Comparison of ENCODE assay signal across 9 cellular contexts in the genomic region with DNA sequence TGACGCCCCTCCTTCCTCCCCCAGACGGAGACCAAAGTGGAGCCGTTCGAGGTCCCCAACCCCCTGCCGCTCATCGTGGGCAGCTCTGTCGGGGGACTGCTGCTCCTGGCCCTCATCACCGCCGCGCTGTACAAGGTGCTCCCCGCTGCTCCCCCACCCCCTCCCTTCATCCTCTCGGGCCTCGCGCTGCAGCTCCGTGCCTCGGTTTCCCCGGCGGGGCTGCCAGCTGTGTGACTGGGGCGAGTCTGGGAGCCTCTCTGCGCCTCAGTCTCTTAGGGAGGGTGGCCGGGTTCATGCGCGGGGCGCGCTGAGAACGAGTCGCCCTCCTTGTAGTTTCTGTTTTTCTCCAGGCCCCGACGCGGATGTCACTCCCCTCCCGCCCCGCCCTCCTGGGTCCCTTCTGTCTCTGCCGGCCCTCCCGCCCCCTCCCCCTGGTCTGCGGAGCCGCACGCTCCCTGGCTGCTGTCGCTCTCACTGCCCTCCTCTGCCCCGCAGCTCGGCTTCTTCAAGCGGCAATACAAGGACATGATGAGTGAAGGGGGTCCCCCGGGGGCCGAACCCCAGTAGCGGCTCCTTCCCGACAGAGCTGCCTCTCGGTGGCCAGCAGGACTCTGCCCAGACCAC. TPM values are rescaled to one million over a fixed set of nuclear protein-coding genes. Genes with fewer than 3 reads are reported as not detected.
DNase-seq lines count a peak whose midpoint lies in the region; ATAC-seq and TF ChIP-seq lines count a peak whose summit lies in the region.
"Had no signal": no experiment of that assay in that cellular context is flagged by ENCODE, and none has a peak within 500 bp of the region (broad histone marks: within the 10 kb centered on the region; RNA-seq: fewer than 3 reads in every experiment).

No MANE protein-coding gene starts in this region.

- WGBS in gastroesophageal sphincter (ENCODE audit: low coverage in 1 of 2), 2 donors: no CpG with 5 or more reads among the region's 46 CpGs

- peak overlapping the region in 2 of 3 donors; percentile 80 to 85 for H3K27ac Mint-ChIP-seq in CD4-positive, CD25-positive, alpha-beta regulatory T cell
- H3K27ac Mint-ChIP-seq in MCF 10A (ENCODE audit: low read depth, unreplicated experiment): no peak overlapping the region
- peak overlapping the region in 1 of 2 donors; percentile 48 for H3K27ac Mint-ChIP-seq in natural killer cell treated with Interleukin-12 subunit alpha and Interleukin-12 subunit beta and Interleukin-15 and Interleukin-18, amount 100 ng/mL, for 72 hours

- H3K4me3 Mint-ChIP-seq in CD4-positive, CD25-positive, alpha-beta regulatory T cell: peak overlapping the region in 3 of 4 donors; percentile 81 to 93 (median 84)
- H3K4me3 Mint-ChIP-seq in MCF 10A (ENCODE audit: unreplicated experiment): peak overlapping the region; percentile 11
- H3K4me3 Mint-ChIP-seq in natural killer cell treated with Interleukin-12 subunit alpha and Interleukin-12 subunit beta and Interleukin-15 and Interleukin-18, amount 100 ng/mL, for 72 hours: peak overlapping the region; percentile 84

- H3K9me3 ChIP-seq in CD4-positive, CD25-positive, alpha-beta regulatory T cell (ENCODE audit: control insufficient read depth in 2 of 2, low read length in 2 of 2): no peaks in the 10 kb centered on the region
- H3K9me3 ChIP-seq in gastroesophageal sphincter: no peaks in the 10 kb centered on the region

- peak; percentile 26 to 39 for ATAC-seq in CD4-positive, CD25-positive, alpha-beta regulatory T cell (ENCODE audit: low read depth in 2 of 2)
- ATAC-seq in natural killer cell treated with Interleukin-12 subunit alpha and Interleukin-12 subunit beta and Interleukin-15 and Interleukin-18, amount 100 ng/mL, for 72 hours: peak; percentile 54 to 74
- ATAC-seq in HG02610 (IDR thresholded peaks at IDR 0.05; ENCODE audit: unreplicated experiment): no peak
- ATAC-seq in gastroesophageal sphincter: no peak

- H3K4me1 ChIP-seq in CD4-positive, CD25-positive, alpha-beta regulatory T cell (ENCODE audit: control insufficient read depth, insufficient read depth, low read length, poor library complexity, severe bottlenecking): no peaks in the 10 kb centered on the region
- peaks cover 0 to 10% (median 4%) of the 10 kb centered on the region in 3 donors for H3K4me1 ChIP-seq in gastroesophageal sphincter

- BruUV-seq in MCF 10A (replicated peaks; lab: Mats Ljungman, UMichigan): no TSS peak

- H3K9me3 Mint-ChIP-seq in CD4-positive, CD25-positive, alpha-beta regulatory T cell: peaks cover 0 to 3% (median 0%) of the 10 kb centered on the region in 7 donors
- H3K9me3 Mint-ChIP-seq in MCF 10A (ENCODE audit: unreplicated experiment): no peaks in the 10 kb centered on the region
- H3K9me3 Mint-ChIP-seq in natural killer cell treated with Interleukin-12 subunit alpha and Interleukin-12 subunit beta and Interleukin-15 and Interleukin-18, amount 100 ng/mL, for 72 hours: no peaks in the 10 kb centered on the region

- no peak overlapping the region for H3K27ac ChIP-seq in CD4-positive, CD25-positive, alpha-beta regulatory T cell (ENCODE audit: insufficient read depth, low read length, poor library complexity, severe bottlenecking)
- H3K27ac ChIP-seq in gastroesophageal sphincter: no peak overlapping the region

- peaks cover 30% of the 10 kb centered on the region for H3K27me3 Mint-ChIP-seq in CD4-positive, CD25-positive, alpha-beta regulatory T cell
- H3K27me3 Mint-ChIP-seq in MCF 10A (ENCODE audit: insufficient read depth, unreplicated experiment): peaks cover 38% of the 10 kb centered on the region
- H3K27me3 Mint-ChIP-seq in natural killer cell treated with Interleukin-12 subunit alpha and Interleukin-12 subunit beta and Interleukin-15 and Interleukin-18, amount 100 ng/mL, for 72 hours: no peaks in the 10 kb centered on the region

- CTCF ChIA-PET in MCF 10A (lab: Yijun Ruan, JAX): no interaction called here

- DNase-seq in CD4-positive, CD25-positive, alpha-beta regulatory T cell: peak in 1 of 3 donors; percentile 78
- no peak for DNase-seq in Jurkat, Clone E6-1 (ENCODE audit: low read depth, low spot score)
- DNase-seq in MCF 10A (ENCODE audit: unreplicated experiment) (no peak), NCI-H2227 treated with DMSO at 0.1 percent for 48 hours (lab: John Stamatoyannopoulos, UW) (no peak), GM19238 (ENCODE audit: insufficient read length, low spot score) (no peak)
- no peak for DNase-seq in natural killer cell treated with Interleukin-12 subunit alpha and Interleukin-12 subunit beta and Interleukin-15 and Interleukin-18, amount 100 ng/mL, for 72 hours (ENCODE audit: low spot score)
- DNase-seq: NCI-H1092 had no signal

- intact Hi-C loops in MCF 10A (cut with micrococcal nuclease): no loop called here

- TF ChIP-seq CTCF in MCF 10A (IDR thresholded peaks at IDR 0.05; ENCODE audit: unreplicated experiment) (no peak), gastroesophageal sphincter (IDR thresholded peaks at IDR 0.05) (no peak)

- H3K36me3 Mint-ChIP-seq in CD4-positive, CD25-positive, alpha-beta regulatory T cell: peaks cover 3% of the 10 kb centered on the region
- no peaks in the 10 kb centered on the region for H3K36me3 Mint-ChIP-seq in MCF 10A (ENCODE audit: insufficient read depth, unreplicated experiment)
- H3K36me3 Mint-ChIP-seq in natural killer cell treated with Interleukin-12 subunit alpha and Interleukin-12 subunit beta and Interleukin-15 and Interleukin-18, amount 100 ng/mL, for 72 hours: peaks cover 20% of the 10 kb centered on the region

- H3K36me3 ChIP-seq in CD4-positive, CD25-positive, alpha-beta regulatory T cell (ENCODE audit: control insufficient read depth, insufficient read depth, low read length): no peaks in the 10 kb centered on the region
- H3K36me3 ChIP-seq in gastroesophageal sphincter: no peaks in the 10 kb centered on the region

- no peak for TF ChIP-seq EP300 in gastroesophageal sphincter (IDR thresholded peaks at IDR 0.05)

- TF ChIP-seq POLR2A in gastroesophageal sphincter (IDR thresholded peaks at IDR 0.05): no peak

- H3K4me3 ChIP-seq in CD4-positive, CD25-positive, alpha-beta regulatory T cell (ENCODE audit: low read depth, low read length): no peak overlapping the region
- H3K4me3 ChIP-seq in Jurkat, Clone E6-1 (ENCODE audit: low read length): peak overlapping the region; percentile 33
- peak overlapping the region in 1 of 2 donors; percentile 41 for H3K4me3 ChIP-seq in gastroesophageal sphincter

- H3K27me3 ChIP-seq in CD4-positive, CD25-positive, alpha-beta regulatory T cell (ENCODE audit: control insufficient read depth, insufficient read depth, low read length): no peaks in the 10 kb centered on the region
- peaks cover 84% of the 10 kb centered on the region for H3K27me3 ChIP-seq in gastroesophageal sphincter

- peaks cover 0 to 13% (median 5%) of the 10 kb centered on the region in 4 donors for H3K4me1 Mint-ChIP-seq in CD4-positive, CD25-positive, alpha-beta regulatory T cell
- H3K4me1 Mint-ChIP-seq in MCF 10A (ENCODE audit: insufficient read depth, unreplicated experiment): peaks cover 7% of the 10 kb centered on the region
- H3K4me1 Mint-ChIP-seq in natural killer cell treated with Interleukin-12 subunit alpha and Interleukin-12 subunit beta and Interleukin-15 and Interleukin-18, amount 100 ng/mL, for 72 hours (ENCODE audit: low read depth in 2 of 2): peaks cover 24 to 37% of the 10 kb centered on the region in 2 donors

- POLR2A ChIA-PET in MCF 10A (lab: Yijun Ruan, JAX): no interaction called here

RNA-seq across cellular contexts. Expression of a gene that starts 23.7 kb away (rescaled TPM):
- 1.9 TPM for total RNA-seq in CD4-positive, CD25-positive, alpha-beta regulatory T cell
- under 1 TPM in 1 of 4 donors, not detected in 3; 0.47 TPM for polyA plus RNA-seq in CD4-positive, CD25-positive, alpha-beta regulatory T cell
- polyA plus RNA-seq in Jurkat, Clone E6-1 (2012; ENCODE audit: insufficient read depth, insufficient read length): not detected
- total RNA-seq in MCF 10A (2022): 0.14 and 1.2 TPM in 2 replicates
- total RNA-seq in natural killer cell treated with Interleukin-12 subunit alpha and Interleukin-12 subunit beta and Interleukin-15 and Interleukin-18, amount 100 ng/mL, for 72 hours: 100 to 1,000 TPM in 1 of 2 donors, 10 to 100 TPM in 1; 62.1 to 124 TPM
- total RNA-seq in gastroesophageal sphincter: 1 to 10 TPM; 1.2 to 7.5 (median 2.4) TPM

Comparison
In these comparisons a context has a peak if more than half of its experiments do, and no peak if none do; other contexts are left out.
1. ATAC-seq: peak in CD4-positive, CD25-positive, alpha-beta regulatory T cell (2 of 2) and natural killer cell treated with Interleukin-12 subunit alpha and Interleukin-12 subunit beta and Interleukin-15 and Interleukin-18, amount 100 ng/mL, for 72 hours (2 of 2); none in HG02610 (single experiment) and gastroesophageal sphincter (single experiment).
2. H3K4me3 Mint-ChIP-seq: peak in every context shown above with its lines; median percentile 84 in CD4-positive, CD25-positive, alpha-beta regulatory T cell; 84 in natural killer cell treated with Interleukin-12 subunit alpha and Interleukin-12 subunit beta and Interleukin-15 and Interleukin-18, amount 100 ng/mL, for 72 hours; 11 in MCF 10A.
3. RNA of a gene that starts 23.7 kb away (total RNA-seq): 62.1 to 124 TPM in natural killer cell treated with Interleukin-12 subunit alpha and Interleukin-12 subunit beta and Interleukin-15 and Interleukin-18, amount 100 ng/mL, for 72 hours; 1.2 to 7.5 TPM in gastroesophageal sphincter, 1.9 TPM in CD4-positive, CD25-positive, alpha-beta regulatory T cell (single experiment) and 0.14 to 1.2 TPM in MCF 10A; every median in the first group is over 4 times any median in the second.